In genomic region chr22:23384899-23385298, GRCh38 we compare ENCODE assay signal across 20 cellular contexts.
A peak's percentile ranks its signal among the peaks of the same experiment; 100 is the strongest.
DNase-seq lines count a peak whose midpoint lies in the region; ATAC-seq and TF ChIP-seq lines count a peak whose summit lies in the region.
"Had no signal": no experiment of that assay in that cellular context is flagged by ENCODE, and none has a peak within 500 bp of the region (broad histone marks: within the 10 kb centered on the region; RNA-seq: fewer than 3 reads in every experiment).

No MANE protein-coding gene starts in this region.

- no peak for ATAC-seq in natural killer cell treated with Interleukin-12 subunit alpha and Interleukin-12 subunit beta and Interleukin-15 and Interleukin-18, amount 100 ng/mL, for 72 hours
- no peak for ATAC-seq in natural killer cell
- ATAC-seq in GM21360 (IDR thresholded peaks at IDR 0.05; ENCODE audit: unreplicated experiment): no peak
- no peak for ATAC-seq in HG03097 (IDR thresholded peaks at IDR 0.05; ENCODE audit: low FRiP score, unreplicated experiment)
- ATAC-seq in GM18909 (IDR thresholded peaks at IDR 0.05; ENCODE audit: poor library complexity, unreplicated experiment): no peak

- H3K4me1 ChIP-seq in ovary (ENCODE audit: insufficient read depth): peaks cover 22% of the 10 kb centered on the region

- H3K4me3 Mint-ChIP-seq in natural killer cell treated with Interleukin-12 subunit alpha and Interleukin-12 subunit beta and Interleukin-15 and Interleukin-18, amount 100 ng/mL, for 72 hours: no peak overlapping the region
- no peak overlapping the region for H3K4me3 Mint-ChIP-seq in natural killer cell
- H3K4me3 Mint-ChIP-seq: CD4-positive, alpha-beta memory T cell had no signal

- DNase-seq in natural killer cell treated with Interleukin-12 subunit alpha and Interleukin-12 subunit beta and Interleukin-15 and Interleukin-18, amount 100 ng/mL, for 72 hours (ENCODE audit: low spot score): peak; percentile 49
- DNase-seq in natural killer cell (no peak), ovary (peak in 1 of 5 donors; percentile 43)
- no peak for DNase-seq in stimulated activated CD4-positive, alpha-beta T cell treated with anti-CD3 and anti-CD28 coated beads, Interleukin-1b, Interleukin-23, amount 100 ng/mL, for 48 hours
- DNase-seq: CD4-positive, alpha-beta memory T cell; COR-L47; DMS53; KBM-7; MG63; NCI-H2029; NCI-H446 treated with DMSO at 0.1 percent for 48 hours; NCI-H526; NCI-H82; NK-92 treated with Interleukin-12 subunit alpha and Interleukin-12 subunit beta, amount 100 ng/mL, for 24 hours; PC-3; SJCRH30 had no signal

- H3K27ac ChIP-seq in layer of hippocampus (ENCODE audit: low read depth, low read length) (peak overlapping the region; percentile 18), ovary (peak overlapping the region; percentile 65 to 74)
- H3K27ac ChIP-seq: SJCRH30 had no signal

- H3K4me3 ChIP-seq in ovary: no peak overlapping the region
- H3K4me3 ChIP-seq: MG63, SJCRH30 had no signal

- no peak for TF ChIP-seq EP300 in ovary (IDR thresholded peaks at IDR 0.05)

- no peaks in the 10 kb centered on the region for H3K9me3 ChIP-seq in ovary
- H3K9me3 ChIP-seq: MG63, SJCRH30 had no signal

- H3K36me3 ChIP-seq in ovary: no peaks in the 10 kb centered on the region
- H3K36me3 ChIP-seq: MG63, SJCRH30 had no signal

- peaks cover 0 to 9% of the 10 kb centered on the region in 2 donors for H3K4me1 Mint-ChIP-seq in natural killer cell treated with Interleukin-12 subunit alpha and Interleukin-12 subunit beta and Interleukin-15 and Interleukin-18, amount 100 ng/mL, for 72 hours (ENCODE audit: low read depth in 2 of 2)
- peaks cover 6 to 9% of the 10 kb centered on the region in 2 donors for H3K4me1 Mint-ChIP-seq in natural killer cell
- H3K4me1 Mint-ChIP-seq: CD4-positive, alpha-beta memory T cell had no signal

- no peak for TF ChIP-seq CTCF in natural killer cell (IDR thresholded peaks at IDR 0.05)
- TF ChIP-seq CTCF in ovary (IDR thresholded peaks at IDR 0.05): no peak

- H3K27ac Mint-ChIP-seq in natural killer cell treated with Interleukin-12 subunit alpha and Interleukin-12 subunit beta and Interleukin-15 and Interleukin-18, amount 100 ng/mL, for 72 hours: no peak overlapping the region
- H3K27ac Mint-ChIP-seq in natural killer cell: no peak overlapping the region
- H3K27ac Mint-ChIP-seq: CD4-positive, alpha-beta memory T cell had no signal

- H3K9me3 Mint-ChIP-seq in natural killer cell treated with Interleukin-12 subunit alpha and Interleukin-12 subunit beta and Interleukin-15 and Interleukin-18, amount 100 ng/mL, for 72 hours: no peaks in the 10 kb centered on the region
- H3K9me3 Mint-ChIP-seq in natural killer cell: peaks cover 0 to 5% of the 10 kb centered on the region in 2 donors
- H3K9me3 Mint-ChIP-seq: CD4-positive, alpha-beta memory T cell had no signal

- TF ChIP-seq POLR2A in ovary (IDR thresholded peaks at IDR 0.05): no peak

- WGBS in ovary, 3 donors: 75 to 86% (median 86%) methylated on average over 6 of the region's 6 CpGs

- H3K36me3 Mint-ChIP-seq in natural killer cell treated with Interleukin-12 subunit alpha and Interleukin-12 subunit beta and Interleukin-15 and Interleukin-18, amount 100 ng/mL, for 72 hours: no peaks in the 10 kb centered on the region
- no peaks in the 10 kb centered on the region for H3K36me3 Mint-ChIP-seq in natural killer cell
- H3K36me3 Mint-ChIP-seq: CD4-positive, alpha-beta memory T cell had no signal

- intact Hi-C loops in natural killer cell (cut with micrococcal nuclease) (loop anchor here (5.0 kb wide), 2 partner anchors 152 to 208 kb away; no protein-coding TSS in a partner anchor), ovary (cut with DNase I) (loop anchor here (1.0 to 10.0 kb wide), 7 partner anchors 70 to 213 kb away; no protein-coding TSS in a partner anchor)

- H3K27me3 Mint-ChIP-seq in natural killer cell treated with Interleukin-12 subunit alpha and Interleukin-12 subunit beta and Interleukin-15 and Interleukin-18, amount 100 ng/mL, for 72 hours: peaks cover 0 to 2% of the 10 kb centered on the region in 2 donors
- H3K27me3 Mint-ChIP-seq in natural killer cell (ENCODE audit: low read depth in 2 of 2): peaks cover 0 to 6% of the 10 kb centered on the region in 2 donors

- no peaks in the 10 kb centered on the region for H3K27me3 ChIP-seq in layer of hippocampus (ENCODE audit: control insufficient read depth, insufficient read depth, low read length)
- no peaks in the 10 kb centered on the region for H3K27me3 ChIP-seq in ovary
- H3K27me3 ChIP-seq: MG63, SJCRH30 had no signal
